Comparison of ENCODE assay signal across 16 cellular contexts in genomic region chr9:97534185-97534584, GRCh38. TPM values are rescaled to one million over a fixed set of nuclear protein-coding genes. Genes with fewer than 3 reads are reported as not detected.
DNase-seq lines count a peak whose midpoint lies in the region; ATAC-seq, FAIRE-seq and TF ChIP-seq lines count a peak whose summit lies in the region.
"Had no signal": no experiment of that assay in that cellular context is flagged by ENCODE, and none has a peak within 500 bp of the region (broad histone marks: within the 10 kb centered on the region; RNA-seq: fewer than 3 reads in every experiment).

No MANE protein-coding gene starts in this region.

- ATAC-seq in psoas muscle: no peak
- ATAC-seq in esophagus mucosa: no peak
- ATAC-seq: CD8-positive, alpha-beta T cell had no signal

- 89 to 97% (median 89%) methylated on average over 3 of the region's 3 CpGs for WGBS in psoas muscle, 3 donors

- H3K4me1 ChIP-seq in left ventricle myocardium inferior (peaks cover 73% of the 10 kb centered on the region), right atrium auricular region (peaks cover 0 to 59% of the 10 kb centered on the region in 2 donors), psoas muscle (peaks cover 71% of the 10 kb centered on the region), tibial artery (peaks cover 0 to 83% (median 34%) of the 10 kb centered on the region in 4 donors)

- TF ChIP-seq POLR2A in GM12892 (IDR thresholded peaks at IDR 0.05; ENCODE audit: low read depth, low read length): no peak

- H3K9me3 ChIP-seq in left ventricle myocardium inferior (replicated peaks): no peaks in the 10 kb centered on the region
- H3K9me3 ChIP-seq in right atrium auricular region: peaks cover 0 to 7% of the 10 kb centered on the region in 2 donors
- no peaks in the 10 kb centered on the region for H3K9me3 ChIP-seq in psoas muscle
- H3K9me3 ChIP-seq in tibial artery: no peaks in the 10 kb centered on the region

- H3K4me3 ChIP-seq in left ventricle myocardium inferior: no peak overlapping the region
- no peak overlapping the region for H3K4me3 ChIP-seq in right atrium auricular region
- H3K4me3 ChIP-seq in psoas muscle: no peak overlapping the region
- H3K4me3 ChIP-seq in tibial artery: no peak overlapping the region

- no peaks in the 10 kb centered on the region for H3K27me3 ChIP-seq in left ventricle myocardium inferior (ENCODE audit: low read depth)
- no peaks in the 10 kb centered on the region for H3K27me3 ChIP-seq in right atrium auricular region
- no peaks in the 10 kb centered on the region for H3K27me3 ChIP-seq in psoas muscle (ENCODE audit: insufficient read depth in 3 of 3, low read length in 2 of 3)
- no peaks in the 10 kb centered on the region for H3K27me3 ChIP-seq in tibial artery

- H3K36me3 ChIP-seq in left ventricle myocardium inferior (peaks cover 22% of the 10 kb centered on the region), right atrium auricular region (peaks cover 34% of the 10 kb centered on the region), psoas muscle (ENCODE audit: insufficient read depth in 1 of 2, low read depth in 1 of 2) (peaks cover 4 to 15% of the 10 kb centered on the region in 2 donors), tibial artery (peaks cover 12 to 31% (median 20%) of the 10 kb centered on the region in 3 donors)

- TF ChIP-seq CTCF in left ventricle myocardium inferior (IDR thresholded peaks at IDR 0.05; ENCODE audit: borderline replicate concordance) (no peak), right atrium auricular region (IDR thresholded peaks at IDR 0.05) (no peak), psoas muscle (IDR thresholded peaks at IDR 0.05) (no peak), tibial artery (IDR thresholded peaks at IDR 0.05) (no peak)

- intact Hi-C loops in left ventricle myocardium inferior (cut with micrococcal nuclease): no loop called here
- intact Hi-C loops in psoas muscle (cut with DNase I): loop anchor here in 1 of 2 donors (10.0 kb wide), 1 partner anchor 61 kb away; no protein-coding TSS in a partner anchor
- intact Hi-C loops in tibial artery (cut with DNase I; ENCODE audit: low total_unique reads): no loop called here

- DNase-seq in left ventricle myocardium inferior (no peak), right atrium auricular region (ENCODE audit: low spot score) (no peak), psoas muscle (no peak), tibial artery (peak in 1 of 2 donors; percentile 5), GM12892 (ENCODE audit: insufficient read length) (no peak)
- no peak for DNase-seq in stimulated activated CD4-positive, alpha-beta T cell treated with anti-CD3 and anti-CD28 coated beads, Interleukin-1b, Interleukin-23, amount 100 ng/mL, for 48 hours
- DNase-seq: CD8-positive, alpha-beta T cell; COR-L47; DND-41; GDM1; GOT3; H9 had no signal

- FAIRE-seq in GM12892 (lab: Jason Lieb, UNC): no peak
- FAIRE-seq: GM19239, HTR-8/SVneo had no signal

- H3K27ac ChIP-seq in left ventricle myocardium inferior (replicated peaks) (peak overlapping the region; percentile 94), right atrium auricular region (peak overlapping the region in 1 of 2 donors; percentile 71), psoas muscle (peak overlapping the region; percentile 90), tibial artery (peak overlapping the region; percentile 8 to 57)
- H3K27ac ChIP-seq: 22Rv1 had no signal

RNA-seq across cellular contexts. Expression of gene TMOD1, which starts 32.7 kb away (rescaled TPM):
- total RNA-seq in left ventricle myocardium inferior (186 TPM), right atrium auricular region (100 to 1,000 TPM; 118 to 122 TPM), psoas muscle (100 to 1,000 TPM; 138 to 209 (median 167) TPM), esophagus mucosa (0.60 TPM)
- polyA plus RNA-seq in psoas muscle: 100 to 1,000 TPM in 2 of 3 donors, 10 to 100 TPM in 1; 65.4 to 286 (median 131) TPM
- 30.8 TPM for polyA plus RNA-seq in GM12892 (2012; ENCODE audit: missing spikeins)

Comparison
In these comparisons a context has a peak if more than half of its experiments do, and no peak if none do; other contexts are left out.
1. RNA of gene TMOD1, which starts 32.7 kb away (total RNA-seq): 186 TPM in left ventricle myocardium inferior (single experiment), 138 to 209 TPM in psoas muscle and 118 to 122 TPM in right atrium auricular region; 0.60 TPM in esophagus mucosa (single experiment); every median in the first group is over 10 times any median in the second.